Comparison of ENCODE assay signal across 8 cellular contexts in genomic region chr3:69120879-69121464, GRCh38. TPM values are rescaled to one million over a fixed set of nuclear protein-coding genes. Genes with fewer than 3 reads are reported as not detected.
DNase-seq lines count a peak whose midpoint lies in the region; ATAC-seq and TF ChIP-seq lines count a peak whose summit lies in the region.

No MANE protein-coding gene starts in this region.

- H3K4me3 ChIP-seq in DND-41 (ENCODE audit: low read depth in 1 of 2, low read length in 2 of 2) (no peak overlapping the region), SJSA1 (no peak overlapping the region)

- no peaks in the 10 kb centered on the region for H3K9me3 ChIP-seq in DND-41 (ENCODE audit: insufficient read depth, low read length, severe bottlenecking)
- no peaks in the 10 kb centered on the region for H3K9me3 ChIP-seq in SJSA1 (replicated peaks)

- 0 out of 2 replicates have a peak overlapping the region, but pooled peaks have one; percentile 10 for H3K4me2 ChIP-seq in DND-41 (ENCODE audit: insufficient read depth, low read length)

- H3K79me2 ChIP-seq in DND-41 (ENCODE audit: insufficient read depth, low read length): no peaks in the 10 kb centered on the region

- no peaks in the 10 kb centered on the region for H3K27me3 ChIP-seq in DND-41 (ENCODE audit: insufficient read depth, low read length, poor library complexity)
- H3K27me3 ChIP-seq in SJSA1 (replicated peaks): 0 out of 2 replicates have a peak, but pooled peaks cover 4% of the 10 kb centered on the region

- H3K36me3 ChIP-seq in DND-41 (ENCODE audit: insufficient read depth, low read length) (no peaks in the 10 kb centered on the region), SJSA1 (no peaks in the 10 kb centered on the region)

- intact Hi-C loops in head of caudate nucleus (cut with DNase I): no loop called here

- no peaks in the 10 kb centered on the region for H4K20me1 ChIP-seq in DND-41 (ENCODE audit: insufficient read depth, low read length)

- H2AFZ ChIP-seq in DND-41 (ENCODE audit: low read depth, low read length): peak overlapping the region; percentile 63

- no peak overlapping the region for H3K9ac ChIP-seq in DND-41 (ENCODE audit: low read depth, low read length)

- H3K4me1 ChIP-seq in DND-41 (ENCODE audit: insufficient read depth, low read length) (no peaks in the 10 kb centered on the region), SJSA1 (replicated peaks) (no peaks in the 10 kb centered on the region)

- peak; percentile 83 for DNase-seq in DND-41
- peak; percentile 67 for DNase-seq in LHCN-M2 (ENCODE audit: low read depth)
- DNase-seq in SJSA1 (ENCODE audit: low read depth in 1 of 2, low spot score in 2 of 2): peak; percentile 56 to 60
- peak; percentile 83 for DNase-seq in activated naive CD4-positive, alpha-beta T cell treated with Interleukin-2 at 50 U/mL for 16 hours
- DNase-seq in head of caudate nucleus: peak in 41 of 42 donors; percentile 47 to 93 (median 81)
- peak; percentile 79 for DNase-seq in putamen (ENCODE audit: low spot score)
- DNase-seq in epidermal melanocyte (ENCODE audit: insufficient read length, low spot score): no peak

- ATAC-seq in DND-41 (ENCODE audit: insufficient read depth, low read depth) (peak; percentile 91), GM21528 (IDR thresholded peaks at IDR 0.05; ENCODE audit: low FRiP score, unreplicated experiment) (peak; percentile 89)

- TF ChIP-seq CTCF in DND-41 (IDR thresholded peaks at IDR 0.05; ENCODE audit: borderline replicate concordance, extremely low read depth, low read length, poor library complexity, severe bottlenecking): peak; percentile 98

- H3K27ac ChIP-seq in DND-41 (ENCODE audit: low read length): no peak overlapping the region
- no peak overlapping the region for H3K27ac ChIP-seq in SJSA1

RNA-seq across cellular contexts. Expression of gene LMOD3, which starts 1.4 kb away (rescaled TPM):
- 0.90 and 4.6 TPM in 2 replicates for total RNA-seq in LHCN-M2 (2014; rRNA removed)
- polyA plus RNA-seq in LHCN-M2 (2012): 1.4 TPM
- not detected in 2 replicates for total RNA-seq in SJSA1 (2014; rRNA removed; shearing (Covaris generic))

RNA-seq across cellular contexts. Expression of gene ARL6IP5, which starts 36.2 kb away (rescaled TPM):
- total RNA-seq in LHCN-M2 (2014; rRNA removed): 94.3 and 119 TPM in 2 replicates
- 106 TPM for polyA plus RNA-seq in LHCN-M2 (2012)
- 49.8 and 57.3 TPM in 2 replicates for total RNA-seq in SJSA1 (2014; rRNA removed; shearing (Covaris generic))

RNA-seq across cellular contexts. Expression of gene UBA3, which starts 40.8 kb away (rescaled TPM):
- 72.5 and 79.7 TPM in 2 replicates for total RNA-seq in LHCN-M2 (2014; rRNA removed)
- 36.9 TPM for polyA plus RNA-seq in LHCN-M2 (2012)
- 63.6 and 76.4 TPM in 2 replicates for total RNA-seq in SJSA1 (2014; rRNA removed; shearing (Covaris generic))
